In genomic region chr6:129364037-129364436, GRCh38 we compare ENCODE assay signal across 18 cellular contexts.
DNase-seq lines count a peak whose midpoint lies in the region; ATAC-seq lines count a peak whose summit lies in the region.
"Had no signal": no experiment of that assay in that cellular context is flagged by ENCODE, and none has a peak within 500 bp of the region (broad histone marks: within the 10 kb centered on the region; RNA-seq: fewer than 3 reads in every experiment).

No MANE protein-coding gene starts in this region.

- DNase-seq in NCI-H1417 (lab: John Stamatoyannopoulos, UW) (peak; percentile 12 to 90 (median 68)), NCI-H187 (lab: John Stamatoyannopoulos, UW) (peak; percentile 29 to 43), NCI-H510A treated with DMSO at 0.1 percent for 48 hours (lab: John Stamatoyannopoulos, UW) (peak; percentile 43), RPMI8226 (peak; percentile 4), ecto neural progenitor cell (ENCODE audit: low spot score) (no peak)
- DNase-seq: ACHN; C1 segment of cervical spinal cord; CD8-positive, alpha-beta memory T cell; DMS79; IMR-90; NCI-H1930; NCI-H524; NK-92 treated with Interleukin-12 subunit alpha and Interleukin-12 subunit beta, amount 100 ng/mL, for 24 hours; Right ventricle myocardium superior; SW 1271; T-helper 2 cell had no signal

- no peak for ATAC-seq in GM19035 (IDR thresholded peaks at IDR 0.05; ENCODE audit: unreplicated experiment)
- ATAC-seq in HG03097 (IDR thresholded peaks at IDR 0.05; ENCODE audit: low FRiP score, unreplicated experiment): no peak
